In genomic region chr11:101960231-101960630, GRCh38 we compare ENCODE assay signal across 23 cellular contexts. TPM values are rescaled to one million over a fixed set of nuclear protein-coding genes. Genes with fewer than 3 reads are reported as not detected.
"Had no signal": no experiment of that assay in that cellular context is flagged by ENCODE, and none has a peak within 500 bp of the region (broad histone marks: within the 10 kb centered on the region; RNA-seq: fewer than 3 reads in every experiment).

No MANE protein-coding gene starts in this region.

- H3K27me3 ChIP-seq: MG63, Peyer's patch, SJSA1 had no signal

- H3K4me1 ChIP-seq: Peyer's patch, SJSA1 had no signal

- DNase-seq: Karpas-422, KG1, MG63, NCI-H1092 treated with DMSO at 0.1 percent for 48 hours, NCI-H1436, NCI-H187, NCI-H2029, NCI-H2081 treated with DMSO at 0.1 percent for 48 hours, NCI-H2171, NCI-H226, NCI-H446, NCI-H510A, NCI-H524 treated with DMSO at 0.1 percent for 48 hours, NCI-H69, NCI-H774, PC-9, Peyer's patch, Right ventricle myocardium superior, SIG-M5 had no signal

- H3K27ac ChIP-seq: PC-9, Peyer's patch, SJSA1, SK-N-MC had no signal

- H3K9me3 ChIP-seq: MG63, Peyer's patch, SJSA1 had no signal

- H3K4me2 ChIP-seq: PC-9 had no signal

- H3K4me3 ChIP-seq: MG63, PC-9, Peyer's patch, SJSA1, SK-N-MC had no signal

- H3K36me3 ChIP-seq: MG63, Peyer's patch, SJSA1 had no signal

- H2AFZ ChIP-seq: PC-9 had no signal

RNA-seq across cellular contexts. Expression of gene ANGPTL5, which starts 43.9 kb away (rescaled TPM):
- total RNA-seq: HT-29, PC-9, Peyer's patch, RPMI7951, SJSA1 had no signal
